20 cellular contexts compared by ENCODE assay signal in genomic region chr22:46902998-46903916, GRCh38.
A peak's percentile ranks its signal among the peaks of the same experiment; 100 is the strongest.
DNase-seq lines count a peak whose midpoint lies in the region; ATAC-seq, FAIRE-seq and TF ChIP-seq lines count a peak whose summit lies in the region.
"Had no signal": no experiment of that assay in that cellular context is flagged by ENCODE, and none has a peak within 500 bp of the region (broad histone marks: within the 10 kb centered on the region; RNA-seq: fewer than 3 reads in every experiment).

No MANE protein-coding gene starts in this region.

- H3K4me1 Mint-ChIP-seq in HFFc6 (ENCODE audit: low read depth): no peaks in the 10 kb centered on the region

- no peaks in the 10 kb centered on the region for H3K9me3 Mint-ChIP-seq in HFFc6
- H3K9me3 Mint-ChIP-seq: activated naive CD8-positive, alpha-beta T cell treated with anti-CD3 and anti-CD28 coated beads for 36 hours; stimulated activated naive CD8-positive, alpha-beta T cell treated with anti-CD3 and anti-CD28 coated beads, Interleukin-15, Interleukin-2, amounts not matched to agents 100 ng/mL and 50 ng/mL, for 24 hours; T-cell had no signal

- no peaks in the 10 kb centered on the region; the same call in 1 of the 2 replicates for H3K27me3 Mint-ChIP-seq in HFFc6 (ENCODE audit: insufficient read depth)
- H3K27me3 Mint-ChIP-seq: activated naive CD8-positive, alpha-beta T cell treated with anti-CD3 and anti-CD28 coated beads for 36 hours; stimulated activated naive CD8-positive, alpha-beta T cell treated with anti-CD3 and anti-CD28 coated beads, Interleukin-15, Interleukin-2, amounts not matched to agents 100 ng/mL and 50 ng/mL, for 24 hours; T-cell had no signal

- no peak for TF ChIP-seq CTCF in HFFc6 (IDR thresholded peaks at IDR 0.05)

- intact Hi-C loops in left colon (cut with DNase I, micrococcal nuclease) (no loop called here), posterior vena cava (cut with DNase I) (no loop called here)

- peak; percentile 45 for DNase-seq in activated CD8-positive, alpha-beta memory T cell treated with anti-CD3 and anti-CD28 coated beads for 24 hours
- no peak for DNase-seq in activated CD8-positive, alpha-beta memory T cell treated with anti-CD3 and anti-CD28 coated beads, Interleukin-2, amount 50 U/mL, for 48 hours
- DNase-seq in cerebellum (ENCODE audit: low spot score) (peak; percentile 19), left colon (no peak), posterior vena cava (ENCODE audit: low spot score) (peak; percentile 80), GM19239 (ENCODE audit: insufficient read length, low spot score) (no peak), HFFc6 (no peak)
- DNase-seq: 8988T; activated naive CD8-positive, alpha-beta T cell treated with anti-CD3 and anti-CD28 coated beads for 36 hours; DND-41; left ventricle myocardium superior; NCI-H1105 treated with DMSO at 0.1 percent for 48 hours; NCI-H2081; stimulated activated CD4-positive, alpha-beta T cell treated with anti-CD3 and anti-CD28 coated beads, Interleukin-4, amount 100 ng/mL, for 1 hour; T-cell; transverse colon had no signal

- no peak for FAIRE-seq in GM19239 (lab: Jason Lieb, UNC)
- FAIRE-seq: astrocyte had no signal

- ATAC-seq in left colon (peak; percentile 18), HG02938 (IDR thresholded peaks at IDR 0.05; ENCODE audit: unreplicated experiment) (no peak)
- ATAC-seq: left ventricle myocardium superior, Panc1, T-cell had no signal

- no peak overlapping the region for H3K27ac Mint-ChIP-seq in HFFc6
- H3K27ac Mint-ChIP-seq: activated naive CD8-positive, alpha-beta T cell treated with anti-CD3 and anti-CD28 coated beads for 36 hours; stimulated activated naive CD8-positive, alpha-beta T cell treated with anti-CD3 and anti-CD28 coated beads, Interleukin-15, Interleukin-2, amounts not matched to agents 100 ng/mL and 50 ng/mL, for 24 hours; T-cell had no signal

- H3K36me3 Mint-ChIP-seq in HFFc6 (ENCODE audit: low read depth): 0 out of 2 replicates have a peak, but pooled peaks cover 6% of the 10 kb centered on the region

- H3K4me3 Mint-ChIP-seq in HFFc6: no peak overlapping the region
- H3K4me3 Mint-ChIP-seq: activated naive CD8-positive, alpha-beta T cell treated with anti-CD3 and anti-CD28 coated beads for 36 hours; stimulated activated naive CD8-positive, alpha-beta T cell treated with anti-CD3 and anti-CD28 coated beads, Interleukin-15, Interleukin-2, amounts not matched to agents 100 ng/mL and 50 ng/mL, for 24 hours; T-cell had no signal

Comparison
In these comparisons a context has a peak if more than half of its experiments do, and no peak if none do; other contexts are left out.
1. DNase-seq: peak in activated CD8-positive, alpha-beta memory T cell treated with anti-CD3 and anti-CD28 coated beads for 24 hours (single experiment), cerebellum (single experiment) and posterior vena cava (single experiment); none in activated CD8-positive, alpha-beta memory T cell treated with anti-CD3 and anti-CD28 coated beads, Interleukin-2, amount 50 U/mL, for 48 hours (single experiment), left colon (0 of 2), GM19239 (single experiment) and HFFc6 (single experiment).